Comparison of ENCODE assay signal across 14 cellular contexts in genomic region chrY:10627116-10627515, GRCh38.
DNase-seq lines count a peak whose midpoint lies in the region; ATAC-seq, FAIRE-seq and TF ChIP-seq lines count a peak whose summit lies in the region.
"Had no signal": no experiment of that assay in that cellular context is flagged by ENCODE, and none has a peak within 500 bp of the region (broad histone marks: within the 10 kb centered on the region; RNA-seq: fewer than 3 reads in every experiment).

No MANE protein-coding gene starts in this region.

- H3K27ac ChIP-seq in A673 (ENCODE audit: low read depth, low read length, poor library complexity, severe bottlenecking) (no peak overlapping the region), IMR-90 (ENCODE audit: insufficient read depth, low read length) (no peak overlapping the region)

- H3K4ac ChIP-seq in IMR-90 (ENCODE audit: low read depth, low read length) = no peak overlapping the region

- H4K91ac ChIP-seq in IMR-90 (ENCODE audit: insufficient read depth, low read depth, low read length) = no peak overlapping the region

- H3K14ac ChIP-seq in IMR-90 (replicated peaks; ENCODE audit: low read depth, low read length) = no peak overlapping the region

- H3K56ac ChIP-seq in IMR-90 (ENCODE audit: extremely low read depth, insufficient read depth, low read length) = no peak overlapping the region

- H3K27me3 ChIP-seq in A673 (replicated peaks; ENCODE audit: insufficient read depth, low read depth, low read length, poor library complexity) = no peaks in the 10 kb centered on the region
- H3K27me3 ChIP-seq in IMR-90 (ENCODE audit: control insufficient read depth, insufficient read depth, low read length) = no peaks in the 10 kb centered on the region
- H3K27me3 ChIP-seq in bronchial epithelial cell (ENCODE audit: control insufficient read depth, insufficient read depth, low read length) = no peaks in the 10 kb centered on the region

- FAIRE-seq in bronchial epithelial cell (lab: Jason Lieb, UNC) = no peak
- FAIRE-seq: K562 had no signal

- no peak overlapping the region for H2BK120ac ChIP-seq in IMR-90 (ENCODE audit: low read depth, low read length)

- dilution Hi-C loops in IMR-90 (cut with HindIII; ENCODE audit: low sequenced_read_pairs, unreplicated experiment) = no loop called here

- H3K9me3 ChIP-seq in A673 (ENCODE audit: low read depth, low read length, poor library complexity, severe bottlenecking) = no peaks in the 10 kb centered on the region
- no peaks in the 10 kb centered on the region for H3K9me3 ChIP-seq in IMR-90 (ENCODE audit: control insufficient read depth, insufficient read depth, low read length)

- H3K4me3 ChIP-seq in A673 (ENCODE audit: low read depth, low read length, poor library complexity, severe bottlenecking) (no peak overlapping the region), IMR-90 (ENCODE audit: insufficient read depth, low read depth, low read length) (no peak overlapping the region), bronchial epithelial cell (ENCODE audit: low read depth, low read length) (no peak overlapping the region)
- H3K4me3 ChIP-seq: K562 had no signal

- no peak overlapping the region for H4K5ac ChIP-seq in IMR-90 (ENCODE audit: low read depth, low read length)

- H2BK15ac ChIP-seq in IMR-90 (ENCODE audit: low read depth, low read length) = no peak overlapping the region

- H4K20me1 ChIP-seq in IMR-90 (ENCODE audit: insufficient read depth, low read length) = no peaks in the 10 kb centered on the region

- no peak overlapping the region for H2AK5ac ChIP-seq in IMR-90 (ENCODE audit: low read depth, low read length)

- CTCF ChIA-PET in A673 (lab: Charles Lee) (no interaction called here), IMR-90 (lab: Yijun Ruan, JAX) (no interaction called here)

- no peaks in the 10 kb centered on the region for H3K4me1 ChIP-seq in A673 (ENCODE audit: insufficient read depth, low read length, poor library complexity, severe bottlenecking)
- no peaks in the 10 kb centered on the region for H3K4me1 ChIP-seq in IMR-90 (ENCODE audit: control insufficient read depth, insufficient read depth, low read length)

- ATAC-seq in IMR-90 (ENCODE audit: low read depth) = no peak
- ATAC-seq in GM21529 (IDR thresholded peaks at IDR 0.05; ENCODE audit: unreplicated experiment) = no peak
- ATAC-seq: K562; SK-N-SH treated with all-trans-retinoic acid at 6 μM for 48 hours; stimulated activated naive B cell treated with anti-CD40 and anti-IgM and Interleukin-4, amounts not matched to agents 10 μg/mL and 1 μg/mL and 100 μg/mL, for 72 hours had no signal

- H3K23ac ChIP-seq in IMR-90 (ENCODE audit: low read depth, low read length) = no peak overlapping the region

- no peak overlapping the region for H4K8ac ChIP-seq in IMR-90 (ENCODE audit: low read depth in 2 of 2, low read length in 2 of 2)

- no peak overlapping the region for H3K9ac ChIP-seq in IMR-90 (ENCODE audit: low read depth, low read length)

- TF ChIP-seq POLR2A in IMR-90 (IDR thresholded peaks at IDR 0.05; ENCODE audit: low read depth, low read length) = no peak

- BruUV-seq in A673 (replicated peaks; lab: Mats Ljungman, UMichigan) (no TSS peak), IMR-90 (replicated peaks; lab: Mats Ljungman, UMichigan) (no TSS peak)

- H3K79me1 ChIP-seq in IMR-90 (ENCODE audit: low read depth in 1 of 2, low read length in 2 of 2) = no peaks in the 10 kb centered on the region

- in situ Hi-C loops in IMR-90 (cut with MboI; ENCODE audit: low sequenced_read_pairs) = no loop called here

- H2BK5ac ChIP-seq in IMR-90 (ENCODE audit: low read depth, low read length, poor library complexity, severe bottlenecking) = no peak overlapping the region

- no peak overlapping the region for H2AK9ac ChIP-seq in IMR-90 (replicated peaks; ENCODE audit: low read depth, low read length, poor library complexity)

- H2BK20ac ChIP-seq in IMR-90 (ENCODE audit: low read depth, low read length) = no peak overlapping the region

- H3K36me3 ChIP-seq in A673 (ENCODE audit: insufficient read depth, low read length, poor library complexity, severe bottlenecking) (no peaks in the 10 kb centered on the region), IMR-90 (ENCODE audit: control insufficient read depth, insufficient read depth, low read length) (no peaks in the 10 kb centered on the region), bronchial epithelial cell (ENCODE audit: control insufficient read depth, insufficient read depth, low read length) (no peaks in the 10 kb centered on the region)

- H3K9me1 ChIP-seq in IMR-90 (ENCODE audit: insufficient read depth, low read length) = no peaks in the 10 kb centered on the region

- POLR2A ChIA-PET in A673 (lab: Charles Lee; ENCODE audit: low non-redundant PET) = no interaction called here
- POLR2A ChIA-PET in IMR-90 (lab: Charles Lee; ENCODE audit: unreplicated experiment) = no interaction called here

- 100% methylated on average over 1 of the region's 3 CpGs; no CpG with 5 or more reads in 1 of the 2 experiments for WGBS in IMR-90 (ENCODE audit: extremely low coverage in 2 of 2, insufficient read length in 1 of 2), 2 experiments

- DNase-seq in A673 (ENCODE audit: low spot score) (peak; percentile 74), IMR-90 (peak; percentile 93), bronchial epithelial cell (ENCODE audit: low read depth) (peak; percentile 96), iPS DF 19.7 (ENCODE audit: low read depth, low spot score) (peak; percentile 90), NCI-H2171 (lab: John Stamatoyannopoulos, UW) (no peak), AG08395 (ENCODE audit: low spot score) (no peak), GOT3 (lab: John Stamatoyannopoulos, UW) (no peak)
- DNase-seq: activated CD4-positive, alpha-beta memory T cell treated with anti-CD3 and anti-CD28 coated beads, Interleukin-2, amount 10 ng/mL, durations not matched to agents 7 days and 5 days; glutamatergic neuron; NCI-H524; stimulated activated naive B cell treated with anti-CD40 and anti-IgM and Interleukin-4, amounts not matched to agents 10 μg/mL and 1 μg/mL and 100 μg/mL, for 72 hours had no signal

- intact Hi-C loops in A673 (cut with micrococcal nuclease; ENCODE audit: unreplicated experiment) (no loop called here), IMR-90 (cut with micrococcal nuclease) (no loop called here)

- TF ChIP-seq CTCF in A673 (conservative IDR thresholded peaks at IDR 0.05; ENCODE audit: low read depth, low read length) (no peak), IMR-90 (conservative IDR thresholded peaks at IDR 0.05; ENCODE audit: low read depth, low read length) (no peak), bronchial epithelial cell (IDR thresholded peaks at IDR 0.05; ENCODE audit: insufficient read depth, low read length, severe bottlenecking) (no peak)

- H3K18ac ChIP-seq in IMR-90 (ENCODE audit: low read depth, low read length) = no peak overlapping the region

- no peak overlapping the region for H2AFZ ChIP-seq in IMR-90 (replicated peaks; ENCODE audit: low read length, poor library complexity)

- TF ChIP-seq RAD21 in IMR-90 (IDR thresholded peaks at IDR 0.05; ENCODE audit: low read length) = no peak

- no peak overlapping the region for H3K4me2 ChIP-seq in IMR-90 (ENCODE audit: low read depth, low read length)

TF ChIP-seq in IMR-90, 13 proteins besides CTCF, POLR2A, EP300 and RAD21:
- TF ChIP-seq MAFK (IDR thresholded peaks at IDR 0.05; ENCODE audit: low read depth, low read length) = no peak
- TF ChIP-seq NFE2L2 (IDR thresholded peaks at IDR 0.05; ENCODE audit: low read depth, low read length) = no peak
- TF ChIP-seq CEBPB (IDR thresholded peaks at IDR 0.05; ENCODE audit: low read depth, low read length) = no peak
- no peak for TF ChIP-seq USF2 (IDR thresholded peaks at IDR 0.05; ENCODE audit: low read depth, low read length)
- no peak for TF ChIP-seq FOS (IDR thresholded peaks at IDR 0.05; ENCODE audit: low read depth, low read length)
- TF ChIP-seq MXI1 (IDR thresholded peaks at IDR 0.05; ENCODE audit: borderline replicate concordance, low read depth, low read length) = no peak

Comparison
In these comparisons a context has a peak if more than half of its experiments do, and no peak if none do; other contexts are left out.
1. DNase-seq: peak in A673 (single experiment), IMR-90 (single experiment), bronchial epithelial cell (single experiment) and iPS DF 19.7 (single experiment); none in NCI-H2171 (single experiment), AG08395 (single experiment) and GOT3 (single experiment).